Comparison of ENCODE assay signal across 1 cellular context in the genomic region with DNA sequence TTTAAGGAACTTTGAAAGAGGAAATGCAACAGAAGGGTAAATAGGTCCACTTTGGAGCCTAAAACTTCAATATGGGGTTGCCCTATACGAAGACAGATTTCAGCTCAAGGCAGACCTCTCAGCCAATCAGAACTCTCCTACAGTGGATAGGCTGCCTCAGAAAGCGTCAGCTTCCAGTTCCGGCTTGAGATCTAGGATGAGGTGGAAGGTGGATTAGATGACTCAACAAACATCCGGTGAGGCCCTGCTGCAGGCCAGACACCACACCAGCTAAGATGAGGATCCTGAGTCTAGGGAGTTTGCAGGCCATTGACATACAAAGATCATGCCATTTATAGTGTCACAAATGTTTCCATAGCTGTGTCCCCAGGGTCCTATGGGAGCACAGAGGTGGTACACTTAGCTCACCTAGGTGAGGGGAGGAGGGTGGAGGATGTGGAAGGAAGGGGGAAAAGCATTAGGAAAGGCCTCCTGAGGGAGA.
A peak's percentile ranks its signal among the peaks of the same experiment; 100 is the strongest.
TF ChIP-seq lines count a peak whose summit lies in the region.

No MANE protein-coding gene starts in this region.

TF ChIP-seq in GM12878, 131 proteins besides CTCF, POLR2A, EP300 and RAD21 (continued from another document):
- TF ChIP-seq, protein P1, sequence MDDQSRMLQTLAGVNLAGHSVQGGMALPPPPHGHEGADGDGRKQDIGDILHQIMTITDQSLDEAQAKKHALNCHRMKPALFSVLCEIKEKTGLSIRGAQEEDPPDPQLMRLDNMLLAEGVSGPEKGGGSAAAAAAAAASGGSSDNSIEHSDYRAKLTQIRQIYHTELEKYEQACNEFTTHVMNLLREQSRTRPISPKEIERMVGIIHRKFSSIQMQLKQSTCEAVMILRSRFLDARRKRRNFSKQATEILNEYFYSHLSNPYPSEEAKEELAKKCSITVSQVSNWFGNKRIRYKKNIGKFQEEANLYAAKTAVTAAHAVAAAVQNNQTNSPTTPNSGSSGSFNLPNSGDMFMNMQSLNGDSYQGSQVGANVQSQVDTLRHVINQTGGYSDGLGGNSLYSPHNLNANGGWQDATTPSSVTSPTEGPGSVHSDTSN (IDR thresholded peaks at IDR 0.05; ENCODE audit: insufficient replicate concordance, low read depth, low read length): no peak
- no peak for TF ChIP-seq CHD4 (IDR thresholded peaks at IDR 0.05)
- TF ChIP-seq, protein P2, sequence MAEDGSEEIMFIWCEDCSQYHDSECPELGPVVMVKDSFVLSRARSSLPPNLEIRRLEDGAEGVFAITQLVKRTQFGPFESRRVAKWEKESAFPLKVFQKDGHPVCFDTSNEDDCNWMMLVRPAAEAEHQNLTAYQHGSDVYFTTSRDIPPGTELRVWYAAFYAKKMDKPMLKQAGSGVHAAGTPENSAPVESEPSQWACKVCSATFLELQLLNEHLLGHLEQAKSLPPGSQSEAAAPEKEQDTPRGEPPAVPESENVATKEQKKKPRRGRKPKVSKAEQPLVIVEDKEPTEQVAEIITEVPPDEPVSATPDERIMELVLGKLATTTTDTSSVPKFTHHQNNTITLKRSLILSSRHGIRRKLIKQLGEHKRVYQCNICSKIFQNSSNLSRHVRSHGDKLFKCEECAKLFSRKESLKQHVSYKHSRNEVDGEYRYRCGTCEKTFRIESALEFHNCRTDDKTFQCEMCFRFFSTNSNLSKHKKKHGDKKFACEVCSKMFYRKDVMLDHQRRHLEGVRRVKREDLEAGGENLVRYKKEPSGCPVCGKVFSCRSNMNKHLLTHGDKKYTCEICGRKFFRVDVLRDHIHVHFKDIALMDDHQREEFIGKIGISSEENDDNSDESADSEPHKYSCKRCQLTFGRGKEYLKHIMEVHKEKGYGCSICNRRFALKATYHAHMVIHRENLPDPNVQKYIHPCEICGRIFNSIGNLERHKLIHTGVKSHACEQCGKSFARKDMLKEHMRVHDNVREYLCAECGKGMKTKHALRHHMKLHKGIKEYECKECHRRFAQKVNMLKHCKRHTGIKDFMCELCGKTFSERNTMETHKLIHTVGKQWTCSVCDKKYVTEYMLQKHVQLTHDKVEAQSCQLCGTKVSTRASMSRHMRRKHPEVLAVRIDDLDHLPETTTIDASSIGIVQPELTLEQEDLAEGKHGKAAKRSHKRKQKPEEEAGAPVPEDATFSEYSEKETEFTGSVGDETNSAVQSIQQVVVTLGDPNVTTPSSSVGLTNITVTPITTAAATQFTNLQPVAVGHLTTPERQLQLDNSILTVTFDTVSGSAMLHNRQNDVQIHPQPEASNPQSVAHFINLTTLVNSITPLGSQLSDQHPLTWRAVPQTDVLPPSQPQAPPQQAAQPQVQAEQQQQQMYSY (CRISPR knock-in tag; IDR thresholded peaks at IDR 0.05): no peak
- no peak for TF ChIP-seq TBL1XR1 (IDR thresholded peaks at IDR 0.05; ENCODE audit: low read depth, low read length)
- TF ChIP-seq, protein P3, sequence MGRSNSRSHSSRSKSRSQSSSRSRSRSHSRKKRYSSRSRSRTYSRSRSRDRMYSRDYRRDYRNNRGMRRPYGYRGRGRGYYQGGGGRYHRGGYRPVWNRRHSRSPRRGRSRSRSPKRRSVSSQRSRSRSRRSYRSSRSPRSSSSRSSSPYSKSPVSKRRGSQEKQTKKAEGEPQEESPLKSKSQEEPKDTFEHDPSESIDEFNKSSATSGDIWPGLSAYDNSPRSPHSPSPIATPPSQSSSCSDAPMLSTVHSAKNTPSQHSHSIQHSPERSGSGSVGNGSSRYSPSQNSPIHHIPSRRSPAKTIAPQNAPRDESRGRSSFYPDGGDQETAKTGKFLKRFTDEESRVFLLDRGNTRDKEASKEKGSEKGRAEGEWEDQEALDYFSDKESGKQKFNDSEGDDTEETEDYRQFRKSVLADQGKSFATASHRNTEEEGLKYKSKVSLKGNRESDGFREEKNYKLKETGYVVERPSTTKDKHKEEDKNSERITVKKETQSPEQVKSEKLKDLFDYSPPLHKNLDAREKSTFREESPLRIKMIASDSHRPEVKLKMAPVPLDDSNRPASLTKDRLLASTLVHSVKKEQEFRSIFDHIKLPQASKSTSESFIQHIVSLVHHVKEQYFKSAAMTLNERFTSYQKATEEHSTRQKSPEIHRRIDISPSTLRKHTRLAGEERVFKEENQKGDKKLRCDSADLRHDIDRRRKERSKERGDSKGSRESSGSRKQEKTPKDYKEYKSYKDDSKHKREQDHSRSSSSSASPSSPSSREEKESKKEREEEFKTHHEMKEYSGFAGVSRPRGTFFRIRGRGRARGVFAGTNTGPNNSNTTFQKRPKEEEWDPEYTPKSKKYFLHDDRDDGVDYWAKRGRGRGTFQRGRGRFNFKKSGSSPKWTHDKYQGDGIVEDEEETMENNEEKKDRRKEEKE (IDR thresholded peaks at IDR 0.05): no peak
- no peak for TF ChIP-seq RB1 (IDR thresholded peaks at IDR 0.05; ENCODE audit: borderline replicate concordance)
- TF ChIP-seq ETV6 (conservative IDR thresholded peaks at IDR 0.05 in 1 of 2, IDR thresholded peaks at IDR 0.05 in 1 of 2; ENCODE audit: borderline replicate concordance in 1 of 2, low read depth in 1 of 2): peak in 1 of 2 experiments; percentile 96; a peak in 2 of 4 replicates
